In genomic region chr15:80754005-80754404, GRCh38 we compare ENCODE assay signal across 1 cellular context.
A peak's percentile ranks its signal among the peaks of the same experiment; 100 is the strongest.
TF ChIP-seq lines count a peak whose summit lies in the region.

No MANE protein-coding gene starts in this region.

TF ChIP-seq in HepG2, 621 proteins besides CTCF, POLR2A, EP300 and RAD21:
- TF ChIP-seq CREB1 (IDR thresholded peaks at IDR 0.05) (0 out of 2 replicates have a peak, but pooled peaks have one; percentile 8), CREB1 (CRISPR knock-in tag; IDR thresholded peaks at IDR 0.05) (no peak), ATF7 (IDR thresholded peaks at IDR 0.05) (peak; percentile 84), ATF7 (CRISPR knock-in tag; IDR thresholded peaks at IDR 0.05) (no peak), ZNF256 (CRISPR knock-in tag; conservative IDR thresholded peaks at IDR 0.05) (no peak)
